In the genomic region with DNA sequence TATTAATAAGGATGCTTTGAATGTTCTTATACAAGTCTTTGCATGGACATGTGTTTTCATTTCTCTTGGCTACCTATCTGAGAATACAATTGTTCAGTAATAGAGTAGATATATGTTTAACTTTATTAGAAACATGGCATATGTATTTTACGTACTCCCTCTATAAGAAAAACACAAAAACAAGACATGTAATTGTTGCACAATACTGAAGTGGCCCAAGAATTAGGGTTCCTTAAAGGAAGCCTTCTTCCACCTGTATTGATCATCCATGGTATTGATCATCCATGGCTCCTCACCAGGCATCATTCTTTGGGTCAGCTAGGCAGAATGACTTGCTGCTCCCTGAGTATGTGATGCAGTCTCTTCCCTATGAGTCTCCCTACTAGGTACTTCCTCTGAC, we compare ENCODE assay signal across 8 cellular contexts.
"Had no signal": no experiment of that assay in that cellular context is flagged by ENCODE, and none has a peak within 500 bp of the region (broad histone marks: within the 10 kb centered on the region; RNA-seq: fewer than 3 reads in every experiment).

No MANE protein-coding gene starts in this region.

- FAIRE-seq: G401.6, GM12878, GM12891, GM12892, GM18507, GM19239 had no signal

- H3K4me3 ChIP-seq: GM12878 had no signal

- DNase-seq: GDM1, GF-D8 had no signal

- ATAC-seq: GM12878 had no signal
